ENCODE assay signal across 1 cellular context in the genomic region with DNA sequence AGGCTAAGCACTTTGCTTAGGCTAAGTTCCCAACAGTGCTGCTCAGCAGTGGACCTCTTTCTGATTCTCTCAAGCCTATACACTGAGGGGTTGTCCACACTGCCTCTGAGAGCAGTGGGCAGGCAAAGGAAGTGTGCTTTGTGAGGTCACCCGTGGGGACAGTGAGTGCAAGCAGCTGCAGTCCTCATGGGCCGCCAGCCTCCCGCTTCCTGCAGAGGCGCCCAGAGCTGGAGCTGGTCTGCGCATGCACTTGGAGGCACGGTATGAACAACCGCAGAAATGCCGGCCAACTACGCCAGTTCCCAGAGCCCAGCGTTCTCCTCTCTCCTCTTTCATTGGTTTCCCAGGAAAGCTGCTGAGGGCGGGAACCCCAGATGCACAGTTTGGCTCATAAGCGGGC.
TF ChIP-seq lines count a peak whose summit lies in the region.

No MANE protein-coding gene starts in this region.

TF ChIP-seq in H1, 55 proteins besides CTCF, POLR2A, EP300 and RAD21 (continued from another document):
- TF ChIP-seq JUND (IDR thresholded peaks at IDR 0.05; ENCODE audit: low read length) (no peak), GTF2F1 (IDR thresholded peaks at IDR 0.05; ENCODE audit: borderline replicate concordance, low read depth, low read length) (no peak), CEBPB (IDR thresholded peaks at IDR 0.05; ENCODE audit: low read depth, low read length) (no peak), ZNF274 (IDR thresholded peaks at IDR 0.05; ENCODE audit: borderline replicate concordance, extremely low read depth, low read length) (no peak), TCF12 (IDR thresholded peaks at IDR 0.05; ENCODE audit: low read depth, low read length) (no peak), SAP30 (IDR thresholded peaks at IDR 0.05; ENCODE audit: insufficient read depth, insufficient replicate concordance, low read length) (no peak), RXRA (IDR thresholded peaks at IDR 0.05; ENCODE audit: insufficient read depth, low read depth, low read length) (no peak), TBP (IDR thresholded peaks at IDR 0.05; ENCODE audit: low read depth, low read length) (no peak)
